Comparison of ENCODE assay signal across 23 cellular contexts in the genomic region with DNA sequence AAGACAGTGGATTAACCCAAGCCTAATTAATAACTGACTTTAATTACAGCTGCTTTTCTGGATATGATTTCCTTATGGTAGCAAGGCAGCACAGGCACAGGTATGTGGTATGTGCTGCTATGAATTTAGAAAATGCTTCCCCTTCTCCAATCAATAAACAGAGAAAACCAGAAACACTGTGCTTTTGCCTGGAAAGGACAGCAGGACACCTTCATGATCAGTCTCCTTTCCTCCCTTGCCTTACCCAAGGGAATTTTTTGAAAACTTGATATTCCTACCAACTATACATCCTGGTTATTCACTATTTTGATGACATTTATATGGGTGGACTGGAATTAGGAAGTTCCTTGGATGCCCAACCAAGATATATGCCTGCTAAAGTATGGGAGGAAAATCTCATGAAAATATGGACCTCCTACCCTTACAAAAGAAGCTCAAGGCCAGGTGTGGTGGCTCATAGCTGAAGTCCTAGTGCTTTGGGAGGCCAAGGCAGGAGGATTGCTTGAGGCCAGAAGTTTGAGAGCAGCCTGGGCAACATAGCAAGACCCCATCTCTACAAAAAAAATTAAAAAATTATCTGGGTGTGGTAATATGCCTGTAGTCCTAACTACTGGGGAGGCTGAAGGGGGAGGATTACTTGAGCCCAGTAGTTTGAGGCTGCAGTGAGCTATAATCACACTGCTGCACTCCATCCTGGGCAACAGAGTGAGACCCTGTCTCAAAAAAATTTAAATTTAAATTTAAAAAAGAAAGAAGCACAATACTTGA.
DNase-seq lines count a peak whose midpoint lies in the region; ATAC-seq and TF ChIP-seq lines count a peak whose summit lies in the region.
"Had no signal": no experiment of that assay in that cellular context is flagged by ENCODE, and none has a peak within 500 bp of the region (broad histone marks: within the 10 kb centered on the region; RNA-seq: fewer than 3 reads in every experiment).

No MANE protein-coding gene starts in this region.

- H3K4me3 Mint-ChIP-seq in WTC11, result no peak overlapping the region
- no peak overlapping the region for H3K4me3 Mint-ChIP-seq in endothelial cell (ENCODE audit: unreplicated experiment)
- H3K4me3 Mint-ChIP-seq: CD14-positive monocyte; CD4-positive, alpha-beta memory T cell; CD4-positive, CD25-positive, alpha-beta regulatory T cell; CD8-positive, alpha-beta memory T cell had no signal

- H3K36me3 ChIP-seq in mesendoderm (ENCODE audit: control insufficient read depth, insufficient read depth, low read length) (no peaks in the 10 kb centered on the region), left lung (no peaks in the 10 kb centered on the region)
- H3K36me3 ChIP-seq: BE2C, BLaER1 had no signal

- CTCF ChIA-PET in WTC11 (lab: Charles Lee), result interaction anchor here (0.6 kb wide), 1 partner anchor 41 kb away, joined by 4 read pairs; no protein-coding TSS in a partner anchor

- no peak overlapping the region for H3K9ac ChIP-seq in mesendoderm (ENCODE audit: low read length)
- H3K9ac ChIP-seq: BLaER1 had no signal

- H3K4me2 ChIP-seq in mesendoderm (ENCODE audit: low read length), result no peak overlapping the region
- H3K4me2 ChIP-seq: BLaER1 had no signal

- H3K9me3 ChIP-seq in left lung, result no peaks in the 10 kb centered on the region
- H3K9me3 ChIP-seq: BE2C had no signal

- H4K8ac ChIP-seq in mesendoderm (ENCODE audit: low read depth, low read length), result no peak overlapping the region

- H3K79me1 ChIP-seq in mesendoderm (ENCODE audit: low read length), result no peaks in the 10 kb centered on the region

- H3K27me3 ChIP-seq in mesendoderm (ENCODE audit: insufficient read depth, low read length, poor library complexity), result no peaks in the 10 kb centered on the region
- no peaks in the 10 kb centered on the region for H3K27me3 ChIP-seq in left lung
- H3K27me3 ChIP-seq: BE2C, BLaER1 had no signal

- no peak overlapping the region for H4K5ac ChIP-seq in mesendoderm (ENCODE audit: low read length)

- intact Hi-C loops in left lung (cut with DNase I), result no loop called here

- no peak overlapping the region for H2AK5ac ChIP-seq in mesendoderm (ENCODE audit: low read length)

- TF ChIP-seq CTCF in WTC11 (IDR thresholded peaks at IDR 0.05) (no peak), endothelial cell (IDR thresholded peaks at IDR 0.05; ENCODE audit: unreplicated experiment) (no peak), left lung (IDR thresholded peaks at IDR 0.05) (no peak)

- H3K4me3 ChIP-seq in mesendoderm (ENCODE audit: low read length) (no peak overlapping the region), left lung (no peak overlapping the region)
- H3K4me3 ChIP-seq: BLaER1, GM12878 had no signal

- no peaks in the 10 kb centered on the region for H3K79me2 ChIP-seq in mesendoderm (ENCODE audit: control insufficient read depth, insufficient read depth, low read length)

- H3K27me3 Mint-ChIP-seq in WTC11 (ENCODE audit: low read depth), result no peaks in the 10 kb centered on the region; the same call in 1 of the 2 replicates
- H3K27me3 Mint-ChIP-seq in endothelial cell (ENCODE audit: unreplicated experiment), result no peaks in the 10 kb centered on the region

- H3K36me3 Mint-ChIP-seq in WTC11 (peaks cover 3% of the 10 kb centered on the region; the same call in 1 of the 2 replicates), endothelial cell (ENCODE audit: low read depth, unreplicated experiment) (no peaks in the 10 kb centered on the region)
- H3K36me3 Mint-ChIP-seq: CD14-positive monocyte; CD4-positive, alpha-beta memory T cell; CD4-positive, CD25-positive, alpha-beta regulatory T cell had no signal

- no peak overlapping the region for H2BK15ac ChIP-seq in mesendoderm (replicated peaks; ENCODE audit: low read depth)

- no peak overlapping the region for H3K18ac ChIP-seq in mesendoderm (ENCODE audit: low read length)

- POLR2A ChIA-PET in WTC11 (lab: Charles Lee), result no interaction called here

- H3K4ac ChIP-seq in mesendoderm (ENCODE audit: low read depth, low read length), result no peak overlapping the region

- DNase-seq in WTC11 (ENCODE audit: low spot score) (no peak), mesendoderm (no peak), endothelial cell (ENCODE audit: low spot score) (no peak), left lung (no peak), GM19240 (ENCODE audit: insufficient read length, low spot score) (no peak)
- DNase-seq: 8988T; ACHN; BE2C; C1 segment of cervical spinal cord; CD4-positive, alpha-beta memory T cell; CD4-positive, CD25-positive, alpha-beta regulatory T cell; CD8-positive, alpha-beta memory T cell; COR-L47; DMS 273 treated with DMSO at 0.1 percent for 48 hours; DMS153; DMS53; DMS79; DND-41; EL; GDM1 had no signal

- no peak overlapping the region for H3K23ac ChIP-seq in mesendoderm (ENCODE audit: low read length)

- H2BK120ac ChIP-seq in mesendoderm (ENCODE audit: low read depth, low read length), result no peak overlapping the region

- H2BK5ac ChIP-seq in mesendoderm (ENCODE audit: low read length), result no peak overlapping the region

- no peak overlapping the region for H3K56ac ChIP-seq in mesendoderm (ENCODE audit: low read length)

- peaks cover 3% of the 10 kb centered on the region for H3K4me1 ChIP-seq in mesendoderm (ENCODE audit: control insufficient read depth, low read depth, low read length)
- H3K4me1 ChIP-seq in left lung, result no peaks in the 10 kb centered on the region
- H3K4me1 ChIP-seq: BE2C, BLaER1 had no signal

- H3K27ac Mint-ChIP-seq in WTC11 (no peak overlapping the region), endothelial cell (ENCODE audit: unreplicated experiment) (no peak overlapping the region)
- H3K27ac Mint-ChIP-seq: CD14-positive monocyte; CD4-positive, alpha-beta memory T cell; CD4-positive, CD25-positive, alpha-beta regulatory T cell; CD8-positive, alpha-beta memory T cell had no signal

- H3K4me1 Mint-ChIP-seq in WTC11 (peaks cover 4% of the 10 kb centered on the region), endothelial cell (ENCODE audit: unreplicated experiment) (no peaks in the 10 kb centered on the region)
- H3K4me1 Mint-ChIP-seq: CD14-positive monocyte; CD8-positive, alpha-beta memory T cell had no signal

- peaks cover 22% of the 10 kb centered on the region for H3K9me3 Mint-ChIP-seq in WTC11
- H3K9me3 Mint-ChIP-seq in endothelial cell (ENCODE audit: unreplicated experiment), result no peaks in the 10 kb centered on the region
- H3K9me3 Mint-ChIP-seq: CD14-positive monocyte had no signal

- ATAC-seq in WTC11 (no peak), left lung (no peak)
- ATAC-seq: GM12878 had no signal

- H3K27ac ChIP-seq in mesendoderm (ENCODE audit: low read depth, low read length) (peak overlapping the region; percentile 55), left lung (no peak overlapping the region)
- H3K27ac ChIP-seq: BLaER1 had no signal

TF ChIP-seq in WTC11, 78 proteins besides CTCF, POLR2A, EP300 and RAD21:
- TF ChIP-seq ZNF121 (CRISPR knock-in tag; IDR thresholded peaks at IDR 0.05) (0 out of 2 replicates have a peak, but pooled peaks have one; percentile 38), RELA (CRISPR knock-in tag; IDR thresholded peaks at IDR 0.05; ENCODE audit: borderline replicate concordance) (no peak), NFYB (CRISPR knock-in tag; conservative IDR thresholded peaks at IDR 0.05; ENCODE audit: low read depth) (no peak)
